In genomic region chr2:91851689-91852420, GRCh38 we compare ENCODE assay signal across 4 cellular contexts.
A peak's percentile ranks its signal among the peaks of the same experiment; 100 is the strongest.
DNase-seq lines count a peak whose midpoint lies in the region; FAIRE-seq and TF ChIP-seq lines count a peak whose summit lies in the region.
"Not testable (repeated sequence)": the region's sequence is repeated elsewhere in the genome, so short reads cannot be mapped to it uniquely, and the experiment has no call there.

No MANE protein-coding gene starts in this region.

- not testable (repeated sequence) for H3K4me3 ChIP-seq in kidney (ENCODE audit: low read length in 2 of 2)

- not testable (repeated sequence) for H3K4me1 ChIP-seq in kidney (ENCODE audit: control insufficient read depth in 1 of 2, insufficient read depth in 1 of 2, low read depth in 1 of 2, low read length in 2 of 2)

- TF ChIP-seq CTCF in endothelial cell (IDR thresholded peaks at IDR 0.05; ENCODE audit: unreplicated experiment); glutamatergic neuron (IDR thresholded peaks at IDR 0.05; ENCODE audit: partially characterized antibody, unreplicated experiment); kidney (IDR thresholded peaks at IDR 0.05; ENCODE audit: borderline replicate concordance, extremely low read depth, insufficient read depth): not testable (repeated sequence)

- not testable (repeated sequence) for H3K27me3 Mint-ChIP-seq in activated CD4-positive, alpha-beta T cell treated with anti-CD3 and anti-CD28 coated beads, Interleukin-2, amount 10 ng/mL, durations not matched to agents 24 days and 14 days; endothelial cell (ENCODE audit: unreplicated experiment); glutamatergic neuron (ENCODE audit: unreplicated experiment)

- H3K27ac Mint-ChIP-seq in activated CD4-positive, alpha-beta T cell treated with anti-CD3 and anti-CD28 coated beads, Interleukin-2, amount 10 ng/mL, durations not matched to agents 24 days and 14 days; endothelial cell (ENCODE audit: unreplicated experiment); glutamatergic neuron (ENCODE audit: unreplicated experiment): not testable (repeated sequence)

- not testable (repeated sequence) for H3K27ac ChIP-seq in kidney (ENCODE audit: low read depth in 2 of 2, low read length in 2 of 2)

- FAIRE-seq in kidney (lab: Jason Lieb, UNC) = not testable (repeated sequence)

- not testable (repeated sequence) for H3K4me1 Mint-ChIP-seq in activated CD4-positive, alpha-beta T cell treated with anti-CD3 and anti-CD28 coated beads, Interleukin-2, amount 10 ng/mL, durations not matched to agents 24 days and 14 days; endothelial cell (ENCODE audit: unreplicated experiment); glutamatergic neuron (ENCODE audit: low read depth, unreplicated experiment)

- H3K9me3 Mint-ChIP-seq in activated CD4-positive, alpha-beta T cell treated with anti-CD3 and anti-CD28 coated beads, Interleukin-2, amount 10 ng/mL, durations not matched to agents 24 days and 14 days; glutamatergic neuron (ENCODE audit: unreplicated experiment): not testable (repeated sequence)
- H3K9me3 Mint-ChIP-seq in endothelial cell (ENCODE audit: unreplicated experiment) = peaks cover 23% of the 10 kb centered on the region

- intact Hi-C loops in activated CD4-positive, alpha-beta T cell treated with anti-CD3 and anti-CD28 coated beads, Interleukin-2, amount 10 ng/mL, durations not matched to agents 24 days and 14 days (cut with micrococcal nuclease); kidney (cut with DNase I): not testable (repeated sequence)

- not testable (repeated sequence) for H3K9me3 ChIP-seq in kidney (ENCODE audit: control insufficient read depth in 1 of 2, low read length in 2 of 2)

- H3K9ac ChIP-seq in kidney (ENCODE audit: low read length in 2 of 2) = not testable (repeated sequence)

- not testable (repeated sequence) for H3K4me3 Mint-ChIP-seq in activated CD4-positive, alpha-beta T cell treated with anti-CD3 and anti-CD28 coated beads, Interleukin-2, amount 10 ng/mL, durations not matched to agents 24 days and 14 days
- H3K4me3 Mint-ChIP-seq in endothelial cell (ENCODE audit: unreplicated experiment) = peak overlapping the region; percentile 43
- peak overlapping the region; percentile 20 for H3K4me3 Mint-ChIP-seq in glutamatergic neuron (ENCODE audit: unreplicated experiment)

- H3K36me3 ChIP-seq in kidney (ENCODE audit: control insufficient read depth in 1 of 2, insufficient read depth in 2 of 2, low read length in 2 of 2) = not testable (repeated sequence)

- peak; percentile 13 for DNase-seq in activated CD4-positive, alpha-beta T cell treated with anti-CD3 and anti-CD28 coated beads, Interleukin-2, amount 10 ng/mL, durations not matched to agents 24 days and 14 days
- DNase-seq in endothelial cell (ENCODE audit: low spot score); glutamatergic neuron: not testable (repeated sequence)
- DNase-seq in kidney = peak; percentile 55

- not testable (repeated sequence) for H3K36me3 Mint-ChIP-seq in activated CD4-positive, alpha-beta T cell treated with anti-CD3 and anti-CD28 coated beads, Interleukin-2, amount 10 ng/mL, durations not matched to agents 24 days and 14 days (ENCODE audit: low read depth); endothelial cell (ENCODE audit: low read depth, unreplicated experiment); glutamatergic neuron (ENCODE audit: unreplicated experiment)
